Comparison of ENCODE assay signal across 8 cellular contexts in the genomic region with DNA sequence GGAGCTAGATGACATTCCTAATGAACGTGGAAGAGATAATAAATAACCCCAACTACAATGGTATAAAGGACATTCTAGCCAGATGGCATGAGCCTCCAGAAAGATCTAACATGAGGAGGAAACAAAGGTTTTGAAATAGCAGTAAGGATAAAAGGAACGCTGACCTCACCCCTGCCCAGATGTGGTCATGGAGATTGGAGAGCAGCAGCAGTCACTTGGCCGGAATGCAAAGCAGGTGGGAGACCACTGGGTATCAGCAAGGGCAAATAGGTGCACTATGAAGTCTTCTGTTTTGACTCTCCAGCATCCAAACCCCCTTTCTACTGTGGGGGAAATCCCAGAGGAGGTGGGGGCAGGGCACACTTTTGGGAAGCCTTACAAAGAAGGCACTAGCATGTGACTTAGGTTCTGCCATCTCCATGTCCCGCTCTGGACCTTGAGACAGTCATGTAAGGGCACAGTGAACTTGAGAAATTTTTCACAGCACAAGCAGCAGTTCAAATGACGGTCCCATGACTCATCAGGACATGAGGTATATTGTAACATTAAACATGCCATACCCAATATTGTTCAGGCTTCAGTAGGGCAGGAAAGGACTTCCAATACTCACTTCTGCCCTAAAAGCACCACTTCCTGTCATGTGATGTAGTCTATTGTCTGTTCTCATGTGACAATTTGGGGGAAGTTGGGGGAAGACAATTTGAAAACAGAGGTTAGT. TPM values are rescaled to one million over a fixed set of nuclear protein-coding genes. Genes with fewer than 3 reads are reported as not detected.
DNase-seq lines count a peak whose midpoint lies in the region; ATAC-seq, FAIRE-seq and TF ChIP-seq lines count a peak whose summit lies in the region.

No MANE protein-coding gene starts in this region.

- no peak for TF ChIP-seq CTCF in left lung (IDR thresholded peaks at IDR 0.05)
- TF ChIP-seq CTCF in D721Med (IDR thresholded peaks at IDR 0.05; ENCODE audit: insufficient read depth, missing control alignments), result no peak

- peaks cover 2 to 8% of the 10 kb centered on the region in 2 donors for H3K36me3 Mint-ChIP-seq in CD4-positive, alpha-beta memory T cell

- H3K27ac Mint-ChIP-seq in CD4-positive, alpha-beta memory T cell, result peak overlapping the region in 6 of 7 donors; percentile 6 to 75 (median 16)

- H3K36me3 ChIP-seq in CD4-positive, alpha-beta memory T cell (ENCODE audit: insufficient read depth, low read length), result no peaks in the 10 kb centered on the region
- no peaks in the 10 kb centered on the region for H3K36me3 ChIP-seq in left lung

- no peaks in the 10 kb centered on the region for H3K9me3 ChIP-seq in CD4-positive, alpha-beta memory T cell (ENCODE audit: control insufficient read depth in 1 of 2, low read length in 2 of 2)
- no peaks in the 10 kb centered on the region for H3K9me3 ChIP-seq in left lung

- peak overlapping the region in 1 of 8 donors; percentile 60 for H3K4me3 Mint-ChIP-seq in CD4-positive, alpha-beta memory T cell

- FAIRE-seq in D721Med (lab: Jason Lieb, UNC), result no peak

- intact Hi-C loops in CD4-positive, alpha-beta memory T cell (cut with micrococcal nuclease), result no loop called here
- intact Hi-C loops in left lung (cut with DNase I), result no loop called here

- H3K4me3 ChIP-seq in CD4-positive, alpha-beta memory T cell (ENCODE audit: low read length in 2 of 2), result no peak overlapping the region
- no peak overlapping the region for H3K4me3 ChIP-seq in left lung

- POLR2A ChIA-PET in CD4-positive, alpha-beta memory T cell (lab: Charles Lee; ENCODE audit: partially characterized antibody), result no interaction called here

- CTCF ChIA-PET in CD4-positive, alpha-beta memory T cell (lab: Charles Lee; ENCODE audit: partially characterized antibody), result no interaction called here

- H3K4me1 ChIP-seq in CD4-positive, alpha-beta memory T cell (ENCODE audit: insufficient read depth, low read length), result peaks cover 19% of the 10 kb centered on the region
- H3K4me1 ChIP-seq in left lung, result peaks cover 0 to 12% of the 10 kb centered on the region in 2 donors

- no peaks in the 10 kb centered on the region for H3K27me3 Mint-ChIP-seq in CD4-positive, alpha-beta memory T cell

- no peak overlapping the region for H3K27ac ChIP-seq in CD4-positive, alpha-beta memory T cell (ENCODE audit: low read depth, low read length)
- H3K27ac ChIP-seq in left lung, result peak overlapping the region in 1 of 2 donors; percentile 74

- no peaks in the 10 kb centered on the region for H3K27me3 ChIP-seq in CD4-positive, alpha-beta memory T cell (ENCODE audit: insufficient read depth, low read length)
- H3K27me3 ChIP-seq in left lung, result no peaks in the 10 kb centered on the region

- peaks cover 0 to 8% (median 0%) of the 10 kb centered on the region in 8 donors for H3K9me3 Mint-ChIP-seq in CD4-positive, alpha-beta memory T cell

- peaks cover 16 to 20% (median 19%) of the 10 kb centered on the region in 4 donors for H3K4me1 Mint-ChIP-seq in CD4-positive, alpha-beta memory T cell

- DNase-seq in CD4-positive, alpha-beta memory T cell, result peak; percentile 15 to 47 (median 26)
- DNase-seq in SW480 (ENCODE audit: low spot score) (peak; percentile 51), left lung (no peak), NCI-H2171 treated with DMSO at 0.1 percent for 48 hours (lab: John Stamatoyannopoulos, UW) (no peak), NCI-H82 (lab: John Stamatoyannopoulos, UW) (no peak), D721Med (ENCODE audit: insufficient read length, low spot score) (no peak)

- ATAC-seq in HG02885 (IDR thresholded peaks at IDR 0.05; ENCODE audit: poor library complexity, unreplicated experiment) (peak; percentile 56), left lung (peak; percentile 54), HG03025 (IDR thresholded peaks at IDR 0.05; ENCODE audit: low FRiP score, unreplicated experiment) (no peak)

RNA-seq across cellular contexts. Expression of a gene that starts 55.2 kb away (rescaled TPM):
- total RNA-seq in CD4-positive, alpha-beta memory T cell, result 10 to 100 TPM; 25.8 to 29.3 TPM
- 10 to 100 TPM; 15.7 to 16.4 TPM for polyA plus RNA-seq in CD4-positive, alpha-beta memory T cell
- total RNA-seq in left lung, result 10 to 100 TPM in 1 of 2 donors, 1 to 10 TPM in 1; 8.7 to 10.3 TPM

RNA-seq across cellular contexts. Expression of a gene that starts 55.3 kb away (rescaled TPM):
- total RNA-seq in CD4-positive, alpha-beta memory T cell, result 1 to 10 TPM; 3.8 to 6.2 TPM
- polyA plus RNA-seq in CD4-positive, alpha-beta memory T cell, result 1 to 10 TPM; 2.1 to 6.4 TPM
- 1 to 10 TPM; 1.7 to 7.3 TPM for total RNA-seq in left lung

Comparison
In these comparisons a context has a peak if more than half of its experiments do, and no peak if none do; other contexts are left out.
1. DNase-seq: peak in CD4-positive, alpha-beta memory T cell (5 of 5) and SW480 (single experiment); none in left lung (0 of 2), NCI-H2171 treated with DMSO at 0.1 percent for 48 hours (single experiment), NCI-H82 (single experiment) and D721Med (single experiment).